Comparison of ENCODE assay signal across 8 cellular contexts in the genomic region with DNA sequence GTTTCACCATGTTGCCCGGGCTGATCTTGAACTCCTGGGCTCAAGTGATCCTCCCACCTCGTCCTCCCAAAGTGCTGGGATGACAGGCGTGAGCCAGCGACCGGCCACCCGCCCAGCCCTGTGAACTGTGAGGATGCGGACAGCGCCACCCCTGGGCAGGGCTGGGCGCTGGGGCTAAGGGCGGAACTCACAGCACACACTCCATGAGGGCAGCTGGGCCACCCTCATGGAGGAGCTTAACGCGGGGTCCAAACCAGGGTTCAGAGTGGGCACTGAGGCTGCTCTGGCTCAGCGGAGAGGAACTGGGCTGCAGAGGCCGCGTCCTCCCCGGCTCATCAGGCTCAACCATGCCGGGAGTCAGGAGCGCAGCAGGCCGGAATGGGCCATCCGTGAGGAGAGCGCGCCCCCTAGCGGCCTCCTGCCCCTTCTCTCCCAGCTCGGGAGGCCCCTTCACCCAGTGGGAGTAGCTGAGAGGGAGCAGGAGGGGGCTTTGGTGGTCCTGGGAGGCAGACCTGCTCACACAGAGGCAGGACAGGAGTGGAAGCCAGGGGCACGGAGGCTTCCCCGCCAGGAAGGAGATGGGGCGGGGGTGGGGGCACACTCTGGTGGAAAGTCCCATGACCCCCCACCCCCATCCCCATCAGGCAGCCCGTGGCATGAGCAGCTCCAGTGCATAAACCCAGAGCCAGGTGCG. TPM values are rescaled to one million over a fixed set of nuclear protein-coding genes. Genes with fewer than 3 reads are reported as not detected.
A peak's percentile ranks its signal among the peaks of the same experiment; 100 is the strongest.
DNase-seq lines count a peak whose midpoint lies in the region; ATAC-seq, FAIRE-seq and TF ChIP-seq lines count a peak whose summit lies in the region.

No MANE protein-coding gene starts in this region.

- peak; percentile 82 for ATAC-seq in activated CD4-positive, alpha-beta T cell treated with anti-CD3 and anti-CD28 coated beads for 36 hours
- ATAC-seq in left lobe of liver = peak; percentile 96

- H3K9me3 Mint-ChIP-seq in activated CD4-positive, alpha-beta T cell treated with anti-CD3 and anti-CD28 coated beads for 36 hours (ENCODE audit: low read depth) = no peaks in the 10 kb centered on the region

- H3K4me3 Mint-ChIP-seq in activated CD4-positive, alpha-beta T cell treated with anti-CD3 and anti-CD28 coated beads for 36 hours = no peak overlapping the region

- peak; percentile 83 for DNase-seq in Ammon's horn (ENCODE audit: low spot score)
- peak; percentile 94 for DNase-seq in H54 (ENCODE audit: insufficient read length, low spot score)
- peak; percentile 18 for DNase-seq in NCI-H345 treated with DMSO at 0.1 percent for 48 hours (lab: John Stamatoyannopoulos, UW; ENCODE audit: unreplicated experiment)
- peak; percentile 84 for DNase-seq in activated CD4-positive, alpha-beta T cell treated with anti-CD3 and anti-CD28 coated beads for 36 hours
- peak; percentile 80 for DNase-seq in cerebellar cortex (ENCODE audit: low spot score)
- DNase-seq in left lobe of liver (ENCODE audit: low spot score) = peak; percentile 83
- peak; percentile 56 to 73 for DNase-seq in stimulated activated CD4-positive, alpha-beta T cell treated with anti-CD3 and anti-CD28 coated beads, Interleukin-4, amount 100 ng/mL, for 4 hours
- DNase-seq in amniotic stem cell (lab: John Stamatoyannopoulos, UW) = no peak

- TF ChIP-seq POLR2A in H54 (IDR thresholded peaks at IDR 0.05; ENCODE audit: low read depth, low read length) = no peak

- H3K27ac Mint-ChIP-seq in activated CD4-positive, alpha-beta T cell treated with anti-CD3 and anti-CD28 coated beads for 36 hours = no peak overlapping the region

- H3K4me1 Mint-ChIP-seq in activated CD4-positive, alpha-beta T cell treated with anti-CD3 and anti-CD28 coated beads for 36 hours = no peaks in the 10 kb centered on the region

- intact Hi-C loops in activated CD4-positive, alpha-beta T cell treated with anti-CD3 and anti-CD28 coated beads for 36 hours (cut with DNase I, micrococcal nuclease) = loop anchor here (1.0 to 10.0 kb wide), 4 partner anchors 43 to 408 kb away; a partner anchor contains a TSS

- H3K27me3 Mint-ChIP-seq in activated CD4-positive, alpha-beta T cell treated with anti-CD3 and anti-CD28 coated beads for 36 hours = no peaks in the 10 kb centered on the region

- POLR2A ChIA-PET in activated CD4-positive, alpha-beta T cell treated with anti-CD3 and anti-CD28 coated beads for 36 hours (lab: Charles Lee) = no interaction called here

- CTCF ChIA-PET in activated CD4-positive, alpha-beta T cell treated with anti-CD3 and anti-CD28 coated beads for 36 hours (lab: Charles Lee) = interaction anchor here (0.5 to 3.3 kb wide), 32 partner anchors 9 to 705 kb away, joined by 3 to 45 read pairs (median 4); a partner anchor contains a TSS

- FAIRE-seq in H54 (lab: Jason Lieb, UNC) = no peak

- peaks cover 31% of the 10 kb centered on the region for H3K36me3 Mint-ChIP-seq in activated CD4-positive, alpha-beta T cell treated with anti-CD3 and anti-CD28 coated beads for 36 hours (ENCODE audit: low read depth)

RNA-seq across cellular contexts. Expression of a gene that starts 13.8 kb away (rescaled TPM):
- total RNA-seq in activated CD4-positive, alpha-beta T cell treated with anti-CD3 and anti-CD28 coated beads for 36 hours = 10 to 100 TPM; 65.0 to 67.1 TPM
- total RNA-seq in left lobe of liver = 9.6 TPM

RNA-seq across cellular contexts. Expression of a gene that starts 23.1 kb away (rescaled TPM):
- total RNA-seq in activated CD4-positive, alpha-beta T cell treated with anti-CD3 and anti-CD28 coated beads for 36 hours = 100 to 1,000 TPM in 1 of 2 experiments, 10 to 100 TPM in 1; 93.9 to 102 TPM
- total RNA-seq in left lobe of liver = 57.0 TPM

RNA-seq across cellular contexts. Expression of a gene that starts 30.9 kb away (rescaled TPM):
- total RNA-seq in activated CD4-positive, alpha-beta T cell treated with anti-CD3 and anti-CD28 coated beads for 36 hours = not detected
- 22.3 TPM for total RNA-seq in left lobe of liver

RNA-seq across cellular contexts. Expression of a gene that starts 51.5 kb away (rescaled TPM):
- 10 to 100 TPM; 62.8 to 67.8 TPM for total RNA-seq in activated CD4-positive, alpha-beta T cell treated with anti-CD3 and anti-CD28 coated beads for 36 hours
- 41.0 TPM for total RNA-seq in left lobe of liver

Comparison
In these comparisons a context has a peak if more than half of its experiments do, and no peak if none do; other contexts are left out.
1. RNA of a gene that starts 30.9 kb away (total RNA-seq): 22.3 TPM in left lobe of liver (single experiment); not detected in activated CD4-positive, alpha-beta T cell treated with anti-CD3 and anti-CD28 coated beads for 36 hours; every median in the first group is over 10 times any median in the second.